Comparison of ENCODE assay signal across 14 cellular contexts in genomic region chr12:102955926-102956737, GRCh38. TPM values are rescaled to one million over a fixed set of nuclear protein-coding genes. Genes with fewer than 3 reads are reported as not detected.
DNase-seq lines count a peak whose midpoint lies in the region; ATAC-seq, FAIRE-seq and TF ChIP-seq lines count a peak whose summit lies in the region.
"Had no signal": no experiment of that assay in that cellular context is flagged by ENCODE, and none has a peak within 500 bp of the region (broad histone marks: within the 10 kb centered on the region; RNA-seq: fewer than 3 reads in every experiment).

No MANE protein-coding gene starts in this region.

- FAIRE-seq in frontal cortex (lab: Jason Lieb, UNC) (no peak), pancreas (lab: Jason Lieb, UNC) (no peak)
- FAIRE-seq: A204.1, endometrium, G401.6 had no signal

- peak overlapping the region in 1 of 4 donors; percentile 14 for H3K4me3 ChIP-seq in pancreas
- H3K4me3 ChIP-seq: right atrium auricular region had no signal

- H3K27ac ChIP-seq in pancreas, result no peak overlapping the region
- H3K27ac ChIP-seq: right atrium auricular region had no signal

- intact Hi-C loops in pancreas (cut with DNase I), result no loop called here

- TF ChIP-seq CTCF in pancreas (IDR thresholded peaks at IDR 0.05), result no peak

- H3K9me3 ChIP-seq in pancreas, result no peaks in the 10 kb centered on the region
- H3K9me3 ChIP-seq: right atrium auricular region had no signal

- ATAC-seq in pancreas (peak in 3 of 4 donors; percentile 57 to 83 (median 75)), GM21390 (IDR thresholded peaks at IDR 0.05; ENCODE audit: unreplicated experiment) (no peak), GM18517 (IDR thresholded peaks at IDR 0.05; ENCODE audit: unreplicated experiment) (no peak)

- H3K27me3 ChIP-seq in pancreas, result peaks cover 0 to 20% (median 9%) of the 10 kb centered on the region in 4 donors

- 3 to 6% methylated on average over 45 to 50 of the region's 50 CpGs for WGBS in pancreas, 2 donors

- DNase-seq in DMS153 treated with DMSO at 0.1 percent for 48 hours (lab: John Stamatoyannopoulos, UW; ENCODE audit: unreplicated experiment) (peak; percentile 20), DMS153 (lab: John Stamatoyannopoulos, UW) (no peak), NCI-H2196 treated with DMSO at 0.1 percent for 48 hours (lab: John Stamatoyannopoulos, UW; ENCODE audit: unreplicated experiment) (peak; percentile 32), frontal cortex (ENCODE audit: low spot score in 2 of 2) (peak; percentile 50 to 58), pancreas (peak in 2 of 6 donors; percentile 31 to 64)
- DNase-seq in activated CD8-positive, alpha-beta memory T cell treated with anti-CD3 and anti-CD28 coated beads, Interleukin-2, amount 50 U/mL, for 4 hours, result no peak
- DNase-seq: activated naive CD4-positive, alpha-beta T cell; Karpas-422 had no signal

- H3K36me3 ChIP-seq in pancreas, result no peaks in the 10 kb centered on the region
- H3K36me3 ChIP-seq: right atrium auricular region had no signal

- H3K4me1 ChIP-seq in pancreas, result peaks cover 0 to 3% (median 0%) of the 10 kb centered on the region in 3 donors

RNA-seq across cellular contexts. Expression of gene ASCL1, which starts 1.3 kb away (rescaled TPM):
- total RNA-seq in frontal cortex (8.2 TPM), pancreas (under 1 TPM in 4 of 6 donors, not detected in 2; 0.04 to 0.21 (median 0.16) TPM)
- polyA plus RNA-seq in pancreas, result under 1 TPM; 0.19 to 0.40 TPM
- total RNA-seq: right atrium auricular region had no signal

RNA-seq across cellular contexts. Expression of gene PAH, which starts 39.1 kb away (rescaled TPM):
- 0.82 TPM for total RNA-seq in frontal cortex
- 10 to 100 TPM in 4 of 6 donors, 1 to 10 TPM in 2; 5.9 to 27.4 (median 11.5) TPM for total RNA-seq in pancreas
- polyA plus RNA-seq in pancreas, result 10 to 100 TPM; 42.0 to 89.3 TPM
- total RNA-seq: right atrium auricular region had no signal

Comparison
In these comparisons a context has a peak if more than half of its experiments do, and no peak if none do; other contexts are left out.
1. DNase-seq: peak in DMS153 treated with DMSO at 0.1 percent for 48 hours (single experiment), NCI-H2196 treated with DMSO at 0.1 percent for 48 hours (single experiment) and frontal cortex (2 of 2); none in DMS153 (single experiment) and activated CD8-positive, alpha-beta memory T cell treated with anti-CD3 and anti-CD28 coated beads, Interleukin-2, amount 50 U/mL, for 4 hours (single experiment).
2. ATAC-seq: peak in pancreas (3 of 4); none in GM21390 (single experiment) and GM18517 (single experiment).